In genomic region chr20:16518068-16518783, GRCh38 we compare ENCODE assay signal across 8 cellular contexts. TPM values are rescaled to one million over a fixed set of nuclear protein-coding genes. Genes with fewer than 3 reads are reported as not detected.
DNase-seq lines count a peak whose midpoint lies in the region; ATAC-seq and TF ChIP-seq lines count a peak whose summit lies in the region.

No MANE protein-coding gene starts in this region.

- TF ChIP-seq CTCF in hepatocyte (IDR thresholded peaks at IDR 0.05; ENCODE audit: poor library complexity) (peak; percentile 71), stomach (IDR thresholded peaks at IDR 0.05) (peak in 5 of 7 experiments; percentile 34 to 56 (median 42))

- WGBS in hepatocyte (ENCODE audit: low lambda C conversion rate, missing lambda C conversion rate) = 79% methylated on average over 12 of the region's 12 CpGs
- 78 to 85% (median 82%) methylated on average over 11 to 12 of the region's 12 CpGs for WGBS in stomach, 5 donors

- H3K36me3 ChIP-seq in hepatocyte (replicated peaks; ENCODE audit: insufficient read depth, low read depth) (no peaks in the 10 kb centered on the region), stomach (peaks cover 0 to 16% (median 10%) of the 10 kb centered on the region in 4 donors)

- ATAC-seq in GM19463 (IDR thresholded peaks at IDR 0.05; ENCODE audit: unreplicated experiment) (peak; percentile 48), HG02571 (IDR thresholded peaks at IDR 0.05; ENCODE audit: unreplicated experiment) (no peak), GM19324 (IDR thresholded peaks at IDR 0.05; ENCODE audit: low FRiP score, unreplicated experiment) (no peak)

- no peaks in the 10 kb centered on the region for H3K9me2 ChIP-seq in hepatocyte (replicated peaks; ENCODE audit: insufficient read depth)

- no peaks in the 10 kb centered on the region for H3K4me1 Mint-ChIP-seq in activated naive CD8-positive, alpha-beta T cell treated with anti-CD3 and anti-CD28 coated beads for 36 hours

- TF ChIP-seq EP300 in stomach (IDR thresholded peaks at IDR 0.05) = no peak

- peaks cover 8% of the 10 kb centered on the region for H3K36me3 Mint-ChIP-seq in activated naive CD8-positive, alpha-beta T cell treated with anti-CD3 and anti-CD28 coated beads for 36 hours

- peaks cover under 1% of the 10 kb centered on the region for H3K9me3 Mint-ChIP-seq in activated naive CD8-positive, alpha-beta T cell treated with anti-CD3 and anti-CD28 coated beads for 36 hours

- H3K4me3 ChIP-seq in hepatocyte (no peak overlapping the region), stomach (no peak overlapping the region)

- DNase-seq in COLO668 (lab: John Stamatoyannopoulos, UW; ENCODE audit: unreplicated experiment) = peak; percentile 41
- peak; percentile 54 for DNase-seq in NCI-H2171 (lab: John Stamatoyannopoulos, UW)
- DNase-seq in activated naive CD8-positive, alpha-beta T cell treated with anti-CD3 and anti-CD28 coated beads for 36 hours = peak; percentile 13
- peak; percentile 60 for DNase-seq in hepatocyte (ENCODE audit: low spot score)
- DNase-seq in stomach = peak; percentile 52

- H2AFZ ChIP-seq in hepatocyte = no peak overlapping the region

- H3K79me2 ChIP-seq in hepatocyte = no peaks in the 10 kb centered on the region

- no peak overlapping the region for H3K4me3 Mint-ChIP-seq in activated naive CD8-positive, alpha-beta T cell treated with anti-CD3 and anti-CD28 coated beads for 36 hours

- no peaks in the 10 kb centered on the region for H3K27me3 Mint-ChIP-seq in activated naive CD8-positive, alpha-beta T cell treated with anti-CD3 and anti-CD28 coated beads for 36 hours

- TF ChIP-seq POLR2A in stomach (IDR thresholded peaks at IDR 0.05) = no peak

- H3K4me1 ChIP-seq in hepatocyte (ENCODE audit: insufficient read depth) = no peaks in the 10 kb centered on the region
- no peaks in the 10 kb centered on the region for H3K4me1 ChIP-seq in stomach

- intact Hi-C loops in stomach (cut with DNase I; ENCODE audit: low total_unique reads) = loop anchor here (10.0 kb wide), 1 partner anchor 237 kb away; no protein-coding TSS in a partner anchor

- H4K20me1 ChIP-seq in hepatocyte (ENCODE audit: insufficient read depth, poor library complexity, severe bottlenecking) = no peaks in the 10 kb centered on the region

- no peak overlapping the region for H3K27ac ChIP-seq in hepatocyte
- no peak overlapping the region for H3K27ac ChIP-seq in stomach

- H3K27me3 ChIP-seq in hepatocyte (no peaks in the 10 kb centered on the region), stomach (no peaks in the 10 kb centered on the region)

- H3K4me2 ChIP-seq in hepatocyte = no peak overlapping the region

- H3K27ac Mint-ChIP-seq in activated naive CD8-positive, alpha-beta T cell treated with anti-CD3 and anti-CD28 coated beads for 36 hours = no peak overlapping the region

- H3K9me3 ChIP-seq in hepatocyte (ENCODE audit: low read depth) (no peaks in the 10 kb centered on the region), stomach (no peaks in the 10 kb centered on the region)

RNA-seq across cellular contexts. Expression of gene KIF16B, which starts 55.0 kb away (rescaled TPM):
- 1 to 10 TPM; 4.8 to 4.9 TPM for total RNA-seq in activated naive CD8-positive, alpha-beta T cell treated with anti-CD3 and anti-CD28 coated beads for 36 hours
- total RNA-seq in hepatocyte = 18.3 and 21.8 TPM in 2 replicates
- polyA plus RNA-seq in hepatocyte = 8.5 and 9.3 TPM in 2 replicates
- 10 to 100 TPM; 23.8 to 59.8 (median 25.9) TPM for total RNA-seq in stomach
- 1 to 10 TPM; 5.0 to 8.6 (median 7.0) TPM for polyA plus RNA-seq in stomach
